ENCODE assay signal across 20 cellular contexts in the genomic region with DNA sequence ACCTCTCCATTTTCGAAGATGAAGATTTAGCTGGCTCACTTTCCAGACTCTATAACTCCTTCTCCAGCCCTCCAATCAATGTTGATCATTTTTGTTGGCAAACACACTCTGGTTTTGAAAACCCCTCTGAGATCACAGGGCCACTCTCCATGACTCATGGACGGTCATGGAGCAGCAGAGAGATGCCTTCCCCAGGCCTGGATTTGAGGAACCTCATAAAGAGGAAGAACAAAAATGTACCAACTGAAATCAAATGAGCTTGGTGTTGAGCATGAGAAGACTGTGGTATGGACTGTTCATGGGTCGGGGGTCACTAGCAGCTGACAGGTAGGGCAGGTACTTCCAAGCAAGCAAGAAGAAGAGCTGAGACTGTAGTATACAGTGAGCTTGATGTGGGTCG.
"Had no signal": no experiment of that assay in that cellular context is flagged by ENCODE, and none has a peak within 500 bp of the region (broad histone marks: within the 10 kb centered on the region; RNA-seq: fewer than 3 reads in every experiment).

No MANE protein-coding gene starts in this region.

- H3K4me3 ChIP-seq: colonic mucosa, left ventricle myocardium inferior, psoas muscle, spleen had no signal

- H3K9me3 ChIP-seq: colonic mucosa, left ventricle myocardium inferior, psoas muscle, spleen had no signal

- H3K27ac ChIP-seq: colonic mucosa, foreskin keratinocyte, left ventricle myocardium inferior, psoas muscle, spleen had no signal

- ATAC-seq: activated T-helper 17 cell treated with anti-CD3 and anti-CD28 coated beads, Interleukin-2, amount 50 U/mL, for 72 hours; foreskin keratinocyte; psoas muscle; sciatic nerve had no signal

- H3K4me1 ChIP-seq: colonic mucosa, foreskin keratinocyte, left ventricle myocardium inferior, psoas muscle had no signal

- FAIRE-seq: endothelial cell of umbilical vein, islet of Langerhans had no signal

- DNase-seq: activated B cell treated with CpG ODN at 0.5 μM for 24 hours; activated CD4-positive, alpha-beta T cell treated with anti-CD3 and anti-CD28 coated beads, Interleukin-2, amount 10 ng/mL, durations not matched to agents 7 days and 5 days; activated naive CD4-positive, alpha-beta T cell treated with anti-CD3 and anti-CD28 coated beads for 36 hours; activated T-cell treated with anti-CD3 and anti-CD28 coated beads for 4 hours; caudate nucleus; colonic mucosa; effector CD4-positive, alpha-beta T cell; foreskin keratinocyte; head of caudate nucleus; left ventricle myocardium inferior; mesendoderm; nephron progenitor cell; psoas muscle; spleen; stimulated activated CD4-positive, alpha-beta T cell treated with anti-CD3 and anti-CD28 coated beads, Interleukin-2, amount 100 ng/mL, for 24 hours; stimulated activated naive CD4-positive, alpha-beta T cell treated with Interleukin-2 at 50 U/mL for 16 hours had no signal

- H3K27me3 ChIP-seq: colonic mucosa, foreskin keratinocyte had no signal

- H3K36me3 ChIP-seq: colonic mucosa, left ventricle myocardium inferior, spleen had no signal
